In genomic region chr2:2909086-2910035, GRCh38 we compare ENCODE assay signal across 24 cellular contexts.
"Had no signal": no experiment of that assay in that cellular context is flagged by ENCODE, and none has a peak within 500 bp of the region (broad histone marks: within the 10 kb centered on the region; RNA-seq: fewer than 3 reads in every experiment).

No MANE protein-coding gene starts in this region.

- H3K9me3 ChIP-seq: MG63, SJSA1 had no signal

- DNase-seq: IMR-90, Karpas-422, KG1, MG63, NCI-H1092, NCI-H1105 treated with DMSO at 0.1 percent for 48 hours, NCI-H1417 treated with DMSO at 0.1 percent for 48 hours, NCI-H146, NCI-H1694 treated with DMSO at 0.1 percent for 48 hours, NCI-H2029, NCI-H2081 treated with DMSO at 0.1 percent for 48 hours, NCI-H2171, NCI-H226, NCI-H446, NCI-H510A, NCI-H524 treated with DMSO at 0.1 percent for 48 hours, NCI-H69, NCI-H774, Right ventricle myocardium superior, RPMI8226, SIG-M5 had no signal

- H3K36me3 ChIP-seq: MG63, SJSA1 had no signal

- H3K27me3 ChIP-seq: MG63, SJSA1 had no signal

- H3K27ac ChIP-seq: HL-60, SJSA1, SK-N-MC had no signal

- H3K4me3 ChIP-seq: MG63, SJSA1, SK-N-MC had no signal

- H3K4me1 ChIP-seq: SJSA1 had no signal
